Comparison of ENCODE assay signal across 8 cellular contexts in genomic region chr16:70438983-70439862, GRCh38. TPM values are rescaled to one million over a fixed set of nuclear protein-coding genes. Genes with fewer than 3 reads are reported as not detected.
A peak's percentile ranks its signal among the peaks of the same experiment; 100 is the strongest.
DNase-seq lines count a peak whose midpoint lies in the region; ATAC-seq and TF ChIP-seq lines count a peak whose summit lies in the region.

A gene with protein sequence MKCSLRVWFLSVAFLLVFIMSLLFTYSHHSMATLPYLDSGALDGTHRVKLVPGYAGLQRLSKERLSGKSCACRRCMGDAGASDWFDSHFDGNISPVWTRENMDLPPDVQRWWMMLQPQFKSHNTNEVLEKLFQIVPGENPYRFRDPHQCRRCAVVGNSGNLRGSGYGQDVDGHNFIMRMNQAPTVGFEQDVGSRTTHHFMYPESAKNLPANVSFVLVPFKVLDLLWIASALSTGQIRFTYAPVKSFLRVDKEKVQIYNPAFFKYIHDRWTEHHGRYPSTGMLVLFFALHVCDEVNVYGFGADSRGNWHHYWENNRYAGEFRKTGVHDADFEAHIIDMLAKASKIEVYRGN (minus strand): TSS chr16:70439100. CDS start chr16:70398530, 40,570 bp downstream.

- H3K36me3 ChIP-seq in hepatocyte (replicated peaks; ENCODE audit: insufficient read depth, low read depth), result no peaks in the 10 kb centered on the region

- DNase-seq in NCI-H1694 treated with DMSO at 0.1 percent for 48 hours (lab: John Stamatoyannopoulos, UW) (peak; percentile 92), T-helper 9 cell (peak; percentile 91), astrocyte of the cerebellum (ENCODE audit: low read depth) (peak; percentile 78), hepatocyte (ENCODE audit: low spot score) (peak; percentile 97), retinal pigment epithelial cell (ENCODE audit: low read depth) (no peak), cortex of kidney (lab: John Stamatoyannopoulos, UW) (no peak)

- H3K4me3 ChIP-seq in astrocyte of the cerebellum (ENCODE audit: low read depth, low read length), result peak within 1 kb of the TSS; percentile 85
- H3K4me3 ChIP-seq in hepatocyte, result peak within 1 kb of the TSS; percentile 75
- H3K4me3 ChIP-seq in retinal pigment epithelial cell (ENCODE audit: low read length), result peak within 1 kb of the TSS; percentile 77

- peaks cover 42% of the 10 kb centered on the region for H3K79me2 ChIP-seq in hepatocyte

- no peaks in the 10 kb centered on the region for H3K9me2 ChIP-seq in hepatocyte (replicated peaks; ENCODE audit: insufficient read depth)

- peak; percentile 70 for ATAC-seq in HG02870 (IDR thresholded peaks at IDR 0.05; ENCODE audit: unreplicated experiment)

- peak within 1 kb of the TSS; percentile 86 for H3K27ac ChIP-seq in hepatocyte

- H3K4me1 ChIP-seq in hepatocyte (ENCODE audit: insufficient read depth), result peaks cover 38% of the 10 kb centered on the region

- H3K4me2 ChIP-seq in hepatocyte, result peak within 1 kb of the TSS; percentile 95

- TF ChIP-seq CTCF in astrocyte of the cerebellum (IDR thresholded peaks at IDR 0.05; ENCODE audit: low read depth, low read length, missing control alignments) (no peak), hepatocyte (IDR thresholded peaks at IDR 0.05; ENCODE audit: poor library complexity) (no peak), retinal pigment epithelial cell (conservative IDR thresholded peaks at IDR 0.05; ENCODE audit: low read depth, low read length) (no peak)

- no peaks in the 10 kb centered on the region for H3K27me3 ChIP-seq in hepatocyte

- H3K9me3 ChIP-seq in hepatocyte (ENCODE audit: low read depth), result no peaks in the 10 kb centered on the region

- no peaks in the 10 kb centered on the region for H4K20me1 ChIP-seq in hepatocyte (ENCODE audit: insufficient read depth, poor library complexity, severe bottlenecking)

- peak; percentile 22 for TF ChIP-seq POLR2A in GM15510 (IDR thresholded peaks at IDR 0.05; ENCODE audit: borderline replicate concordance, extremely low read depth, insufficient read length)

- peak within 1 kb of the TSS; percentile 87 for H2AFZ ChIP-seq in hepatocyte

- 3% methylated on average over 42 of the region's 84 CpGs for WGBS in hepatocyte (ENCODE audit: low lambda C conversion rate, missing lambda C conversion rate)

- in situ Hi-C loops in astrocyte of the cerebellum (cut with HindIII; ENCODE audit: low sequenced_read_pairs), result loop anchor here (5.0 kb wide), 1 partner anchor 93 kb away; no protein-coding TSS in a partner anchor

RNA-seq across cellular contexts. Expression of the gene that starts here (rescaled TPM):
- 24.2 and 29.2 TPM in 2 replicates for total RNA-seq in hepatocyte
- 20.8 and 25.6 TPM in 2 replicates for polyA plus RNA-seq in hepatocyte

Comparison
In these comparisons a context has a peak if more than half of its experiments do, and no peak if none do; other contexts are left out.
1. DNase-seq: peak in NCI-H1694 treated with DMSO at 0.1 percent for 48 hours (single experiment), T-helper 9 cell (single experiment), astrocyte of the cerebellum (single experiment) and hepatocyte (single experiment); none in retinal pigment epithelial cell (single experiment) and cortex of kidney (single experiment).
2. Peak in every context shown above with its lines, with median percentiles within 50 percentile points of each other: H3K4me3 ChIP-seq.